20 cellular contexts compared by ENCODE assay signal in genomic region chr11:82994615-82995014, GRCh38.
DNase-seq lines count a peak whose midpoint lies in the region; ATAC-seq and TF ChIP-seq lines count a peak whose summit lies in the region.
"Had no signal": no experiment of that assay in that cellular context is flagged by ENCODE, and none has a peak within 500 bp of the region (broad histone marks: within the 10 kb centered on the region; RNA-seq: fewer than 3 reads in every experiment).

No MANE protein-coding gene starts in this region.

- no peak overlapping the region for H3K9ac ChIP-seq in SK-N-MC (ENCODE audit: insufficient read length)
- H3K9ac ChIP-seq: BLaER1 had no signal

- no peaks in the 10 kb centered on the region for H3K27me3 ChIP-seq in left ventricle myocardium inferior (ENCODE audit: low read depth)
- H3K27me3 ChIP-seq: BLaER1, body of pancreas, heart right ventricle had no signal

- no peak overlapping the region for H3K4me3 ChIP-seq in left ventricle myocardium inferior
- peak overlapping the region; percentile 3; the same call in 1 of the 2 replicates for H3K4me3 ChIP-seq in SK-N-MC
- no peak overlapping the region for H3K4me3 ChIP-seq in fibroblast of the aortic adventitia (ENCODE audit: low read depth, low read length)
- H3K4me3 ChIP-seq: BLaER1, body of pancreas, heart right ventricle had no signal

- DNase-seq in left ventricle myocardium inferior: no peak
- DNase-seq in Right ventricle myocardium inferior (ENCODE audit: missing footprints): no peak
- peak; percentile 69 for DNase-seq in SK-N-MC (ENCODE audit: low read depth, low spot score)
- DNase-seq in fibroblast of the aortic adventitia (ENCODE audit: low read depth): peak; percentile 10
- DNase-seq in stimulated activated CD4-positive, alpha-beta T cell treated with anti-CD3 and anti-CD28 coated beads, Interleukin-4, amount 100 ng/mL, for 24 hours: no peak
- DNase-seq in NCI-H82 treated with DMSO at 0.1 percent for 48 hours (lab: John Stamatoyannopoulos, UW; ENCODE audit: unreplicated experiment): no peak
- no peak for DNase-seq in RWPE1 (ENCODE audit: low spot score)
- DNase-seq: activated CD4-positive, alpha-beta memory T cell treated with anti-CD3 and anti-CD28 coated beads for 36 hours; body of pancreas; Calu3; heart right ventricle; SHP77 treated with DMSO at 0.1 percent for 48 hours; small intestine; stimulated activated CD4-positive, alpha-beta T cell treated with anti-CD3 and anti-CD28 coated beads, Interleukin-4, amount 100 ng/mL, for 1 hour; substantia nigra; T-helper 17 cell had no signal

- H3K27ac ChIP-seq in left ventricle myocardium inferior (replicated peaks) (peak overlapping the region; percentile 53), SK-N-MC (no peak overlapping the region), temporal lobe (ENCODE audit: low read depth, low read length) (peak overlapping the region; percentile 10), RWPE1 (no peak overlapping the region)
- H3K27ac ChIP-seq: BLaER1, body of pancreas, neutrophil had no signal

- H3K9me3 ChIP-seq in left ventricle myocardium inferior (replicated peaks): no peaks in the 10 kb centered on the region
- no peaks in the 10 kb centered on the region for H3K9me3 ChIP-seq in SK-N-MC (ENCODE audit: low read depth, low read length)
- H3K9me3 ChIP-seq: BLaER1, body of pancreas, heart right ventricle, neutrophil had no signal

- no peak for ATAC-seq in Right ventricle myocardium inferior
- ATAC-seq: body of pancreas, heart right ventricle, HepG2, T-helper 17 cell had no signal

- intact Hi-C loops in left ventricle myocardium inferior (cut with micrococcal nuclease) (no loop called here), Right ventricle myocardium inferior (cut with DNase I) (loop anchor here (5.0 kb wide), 2 partner anchors 78 to 163 kb away; partner anchors contain the start of genes PCF11 and RAB30)

- TF ChIP-seq CTCF in left ventricle myocardium inferior (IDR thresholded peaks at IDR 0.05; ENCODE audit: borderline replicate concordance): no peak
- no peak for TF ChIP-seq CTCF in fibroblast of the aortic adventitia (IDR thresholded peaks at IDR 0.05; ENCODE audit: insufficient read depth, low read length)
- TF ChIP-seq CTCF in RWPE1 (conservative IDR thresholded peaks at IDR 0.05; ENCODE audit: low read depth): no peak

- CTCF ChIA-PET in RWPE1 (lab: Yijun Ruan, JAX): no interaction called here

- H3K36me3 ChIP-seq in left ventricle myocardium inferior: peaks cover 6% of the 10 kb centered on the region
- H3K36me3 ChIP-seq in SK-N-MC (ENCODE audit: insufficient read depth, low read length): no peaks in the 10 kb centered on the region
- H3K36me3 ChIP-seq: BLaER1, neutrophil had no signal

- peaks cover 99% of the 10 kb centered on the region for H3K4me1 ChIP-seq in left ventricle myocardium inferior

- POLR2A ChIA-PET in RWPE1 (lab: Yijun Ruan, JAX; ENCODE audit: low non-redundant PET): no interaction called here

Comparison
In these comparisons a context has a peak if more than half of its experiments do, and no peak if none do; other contexts are left out.
1. DNase-seq: peak in SK-N-MC (single experiment) and fibroblast of the aortic adventitia (single experiment); none in left ventricle myocardium inferior (single experiment), Right ventricle myocardium inferior (single experiment), stimulated activated CD4-positive, alpha-beta T cell treated with anti-CD3 and anti-CD28 coated beads, Interleukin-4, amount 100 ng/mL, for 24 hours (single experiment), NCI-H82 treated with DMSO at 0.1 percent for 48 hours (single experiment) and RWPE1 (single experiment).
2. H3K27ac ChIP-seq: peak in left ventricle myocardium inferior (single experiment) and temporal lobe (single experiment); none in SK-N-MC (single experiment) and RWPE1 (single experiment).